In the genomic region with DNA sequence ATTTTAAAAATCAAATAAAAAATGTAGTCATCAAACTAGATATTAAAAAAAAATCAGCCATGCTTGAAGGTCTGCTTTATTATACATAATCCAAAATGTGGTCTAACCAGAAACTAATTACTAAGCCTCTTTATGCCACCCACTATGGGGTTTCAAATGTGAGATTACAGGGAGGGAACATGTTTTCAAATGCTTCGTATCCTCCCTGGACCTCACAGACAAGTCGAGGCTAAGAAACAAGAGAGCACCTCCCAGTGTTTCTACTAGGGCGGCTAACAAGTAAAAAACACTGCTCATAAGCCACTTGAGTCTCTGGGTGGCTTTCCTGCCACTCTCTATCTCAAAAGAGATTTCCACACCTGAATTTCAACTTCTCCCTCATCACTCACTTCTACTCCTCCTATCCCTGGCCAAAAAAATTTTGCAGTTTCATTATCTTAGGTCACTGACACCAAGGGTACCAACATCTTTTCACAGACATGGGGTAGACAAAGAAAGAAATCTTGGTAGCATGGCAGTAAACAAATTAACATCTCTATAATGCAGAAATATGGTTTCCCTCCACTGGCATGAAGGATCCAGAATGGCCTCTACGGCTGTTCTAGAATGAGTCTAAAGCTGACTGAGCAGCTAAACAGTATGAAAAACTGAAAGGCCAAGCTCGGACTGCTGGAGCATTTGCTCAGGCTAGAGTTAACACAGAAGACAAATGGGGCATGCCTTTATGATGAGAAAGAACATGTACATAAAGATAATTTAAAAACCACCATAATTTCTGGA, we compare ENCODE assay signal across 12 cellular contexts. TPM values are rescaled to one million over a fixed set of nuclear protein-coding genes. Genes with fewer than 3 reads are reported as not detected.
DNase-seq lines count a peak whose midpoint lies in the region; ATAC-seq and TF ChIP-seq lines count a peak whose summit lies in the region.
"Had no signal": no experiment of that assay in that cellular context is flagged by ENCODE, and none has a peak within 500 bp of the region (broad histone marks: within the 10 kb centered on the region; RNA-seq: fewer than 3 reads in every experiment).

No MANE protein-coding gene starts in this region.

- peaks cover 0 to 3% (median 0%) of the 10 kb centered on the region in 4 donors for H3K36me3 ChIP-seq in right lobe of liver
- H3K36me3 ChIP-seq in testis (ENCODE audit: low read depth, missing control alignments): no peaks in the 10 kb centered on the region

- no peak for DNase-seq in activated CD8-positive, alpha-beta memory T cell treated with anti-CD3 and anti-CD28 coated beads, Interleukin-2, amount 10 ng/mL, durations not matched to agents 7 days and 5 days
- no peak for DNase-seq in activated CD8-positive, alpha-beta memory T cell treated with anti-CD3 and anti-CD28 coated beads for 24 hours
- no peak for DNase-seq in right lobe of liver
- DNase-seq in testis: no peak
- DNase-seq in DMS 273 treated with DMSO at 0.1 percent for 48 hours (lab: John Stamatoyannopoulos, UW): no peak
- DNase-seq in NCI-H1092 treated with DMSO at 0.1 percent for 48 hours (lab: John Stamatoyannopoulos, UW): no peak
- DNase-seq: activated CD8-positive, alpha-beta memory T cell treated with anti-CD3 and anti-CD28 coated beads, Interleukin-2, amount 50 U/mL, for 48 hours; effector memory CD4-positive, alpha-beta T cell had no signal

- H3K27ac ChIP-seq in right lobe of liver (peak overlapping the region; percentile 76 to 97 (median 95)), testis (peak overlapping the region; percentile 95 to 96)

- H3K36me3 Mint-ChIP-seq in activated CD8-positive, alpha-beta memory T cell treated with anti-CD3 and anti-CD28 coated beads, Interleukin-2, amount 10 ng/mL, durations not matched to agents 7 days and 5 days: peaks cover 25% of the 10 kb centered on the region
- H3K36me3 Mint-ChIP-seq in brain: peaks cover 28% of the 10 kb centered on the region

- H3K27ac Mint-ChIP-seq in activated CD8-positive, alpha-beta memory T cell treated with anti-CD3 and anti-CD28 coated beads, Interleukin-2, amount 10 ng/mL, durations not matched to agents 7 days and 5 days: peak overlapping the region; percentile 33
- peak overlapping the region in 3 of 5 experiments; percentile 54 to 85 (median 63) for H3K27ac Mint-ChIP-seq in brain

- H3K27me3 Mint-ChIP-seq in activated CD8-positive, alpha-beta memory T cell treated with anti-CD3 and anti-CD28 coated beads, Interleukin-2, amount 10 ng/mL, durations not matched to agents 7 days and 5 days: no peaks in the 10 kb centered on the region
- H3K27me3 Mint-ChIP-seq in brain: peaks cover 5% of the 10 kb centered on the region
- H3K27me3 Mint-ChIP-seq: IgD-negative memory B cell had no signal

- WGBS in right lobe of liver (ENCODE audit: insufficient coverage, low coverage, low lambda C conversion rate, missing lambda C conversion rate): 55% methylated on average over 5 of the region's 5 CpGs
- 60 to 77% methylated on average over 5 of the region's 5 CpGs for WGBS in testis, 2 donors

- no peak for TF ChIP-seq CTCF in brain (conservative IDR thresholded peaks at IDR 0.05)
- no peak for TF ChIP-seq CTCF in right lobe of liver (IDR thresholded peaks at IDR 0.05)
- TF ChIP-seq CTCF in testis (IDR thresholded peaks at IDR 0.05): no peak

- H3K9me3 Mint-ChIP-seq in activated CD8-positive, alpha-beta memory T cell treated with anti-CD3 and anti-CD28 coated beads, Interleukin-2, amount 10 ng/mL, durations not matched to agents 7 days and 5 days (ENCODE audit: low read depth): no peaks in the 10 kb centered on the region
- H3K9me3 Mint-ChIP-seq in brain: peaks cover 0 to 2% (median 0%) of the 10 kb centered on the region in 5 experiments
- H3K9me3 Mint-ChIP-seq: IgD-negative memory B cell had no signal

- H3K4me1 Mint-ChIP-seq in activated CD8-positive, alpha-beta memory T cell treated with anti-CD3 and anti-CD28 coated beads, Interleukin-2, amount 10 ng/mL, durations not matched to agents 7 days and 5 days: peaks cover 29% of the 10 kb centered on the region
- peaks cover 56% of the 10 kb centered on the region for H3K4me1 Mint-ChIP-seq in brain

- TF ChIP-seq POLR2A in right lobe of liver (IDR thresholded peaks at IDR 0.05): no peak
- no peak for TF ChIP-seq POLR2A in testis (IDR thresholded peaks at IDR 0.05)

- H3K4me3 ChIP-seq in right lobe of liver (no peak overlapping the region), testis (no peak overlapping the region)
- H3K4me3 ChIP-seq: lung had no signal

- H3K4me1 ChIP-seq in right lobe of liver: peaks cover 0 to 94% (median 39%) of the 10 kb centered on the region in 4 donors
- H3K4me1 ChIP-seq in testis: peaks cover 50% of the 10 kb centered on the region

- H3K27me3 ChIP-seq in right lobe of liver: no peaks in the 10 kb centered on the region
- no peaks in the 10 kb centered on the region for H3K27me3 ChIP-seq in testis

- H3K9me3 ChIP-seq in right lobe of liver: no peaks in the 10 kb centered on the region
- H3K9me3 ChIP-seq in testis: no peaks in the 10 kb centered on the region

- CTCF ChIA-PET in activated CD8-positive, alpha-beta memory T cell treated with anti-CD3 and anti-CD28 coated beads, Interleukin-2, amount 10 ng/mL, durations not matched to agents 7 days and 5 days (lab: Charles Lee): no interaction called here

- no peak for ATAC-seq in activated CD8-positive, alpha-beta memory T cell treated with anti-CD3 and anti-CD28 coated beads, Interleukin-2, amount 10 ng/mL, durations not matched to agents 7 days and 5 days
- ATAC-seq in right lobe of liver (no peak), GM18909 (IDR thresholded peaks at IDR 0.05; ENCODE audit: poor library complexity, unreplicated experiment) (no peak)

- H3K4me3 Mint-ChIP-seq in activated CD8-positive, alpha-beta memory T cell treated with anti-CD3 and anti-CD28 coated beads, Interleukin-2, amount 10 ng/mL, durations not matched to agents 7 days and 5 days: no peak overlapping the region
- no peak overlapping the region for H3K4me3 Mint-ChIP-seq in brain
- H3K4me3 Mint-ChIP-seq: IgD-negative memory B cell had no signal

- intact Hi-C loops in right lobe of liver (cut with DNase I): no loop called here
- intact Hi-C loops in testis (cut with DNase I; ENCODE audit: low total_unique reads): no loop called here

RNA-seq across cellular contexts. Expression of a gene that starts 50.9 kb away (rescaled TPM):
- total RNA-seq in activated CD8-positive, alpha-beta memory T cell treated with anti-CD3 and anti-CD28 coated beads, Interleukin-2, amount 10 ng/mL, durations not matched to agents 7 days and 5 days: 100 to 1,000 TPM in 1 of 2 experiments, 10 to 100 TPM in 1; 83.4 to 107 TPM
- 26.4 TPM for polyA plus RNA-seq in brain (ENCODE audit: insufficient read depth, low read depth, low replicate concordance)
- total RNA-seq in right lobe of liver: 10 to 100 TPM; 28.7 to 60.6 (median 37.6) TPM
- 10 to 100 TPM; 39.9 to 49.4 TPM for total RNA-seq in testis
- polyA plus RNA-seq in testis (ENCODE audit: insufficient read depth, low read depth, low replicate concordance): 41.9 TPM
